In the genomic region with DNA sequence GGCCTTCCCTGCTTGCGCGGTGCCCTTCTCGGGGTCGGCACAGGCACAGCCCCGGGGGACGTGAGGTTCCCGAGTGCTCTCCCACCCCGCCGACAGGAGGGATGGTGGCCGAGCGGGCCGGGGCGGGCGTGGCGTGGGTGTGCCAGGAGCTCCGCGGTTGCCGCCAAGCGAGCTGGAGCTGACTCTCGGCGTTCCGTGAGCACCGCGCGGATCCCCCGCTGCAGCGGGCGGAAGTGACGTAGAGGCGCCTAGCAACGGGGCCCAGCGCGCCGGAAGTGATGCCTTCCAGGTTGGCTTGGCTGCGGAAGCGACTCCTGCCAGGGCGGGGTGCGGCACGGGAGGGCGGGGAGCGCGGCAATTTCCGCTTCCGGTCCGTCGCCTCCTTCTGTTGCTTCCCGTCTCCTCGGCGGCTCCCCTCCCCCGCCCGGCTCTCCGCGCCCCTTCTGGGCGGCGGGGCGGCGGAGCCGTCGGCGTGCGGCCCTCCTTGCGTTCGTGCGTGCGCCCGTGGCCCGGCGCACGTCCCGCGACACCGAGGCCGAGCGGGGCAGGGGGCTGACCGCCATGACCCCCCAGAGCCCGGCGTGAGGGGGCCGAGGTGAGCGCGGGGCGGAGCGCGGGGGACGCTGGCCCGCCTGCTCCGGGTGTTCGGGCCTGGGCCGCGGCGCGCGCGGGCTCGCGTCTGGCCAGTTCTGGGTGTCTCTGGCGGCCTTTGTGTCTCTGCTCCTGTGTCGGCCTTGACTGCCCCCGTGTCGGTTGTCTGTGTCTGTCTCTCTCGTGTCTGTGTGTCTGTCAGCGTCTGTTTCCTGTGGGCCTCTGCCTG, we compare ENCODE assay signal across 8 cellular contexts. TPM values are rescaled to one million over a fixed set of nuclear protein-coding genes. Genes with fewer than 3 reads are reported as not detected.
DNase-seq lines count a peak whose midpoint lies in the region; ATAC-seq lines count a peak whose summit lies in the region.

Gene EPN1 (plus strand): TSS at position 386 of the 820 bp plus-strand sequence. CDS start 3,402 bp downstream, outside the sequence.

- peak within 1 kb of the TSS; percentile 86 for H3K9ac ChIP-seq in HUES48 (ENCODE audit: low read depth, low read length)
- peak within 1 kb of the TSS; percentile 99 for H3K9ac ChIP-seq in NT2/D1 (ENCODE audit: insufficient read length, low read depth)
- H3K9ac ChIP-seq in endocrine pancreas (ENCODE audit: control insufficient read depth, insufficient read depth, low read length), result peak within 1 kb of the TSS; percentile 99
- H3K9ac ChIP-seq in mesendoderm (ENCODE audit: low read length), result peak within 1 kb of the TSS; percentile 89

- H3K4me1 ChIP-seq in HUES48 (ENCODE audit: control insufficient read depth, insufficient read depth, low read length), result peaks cover 22% of the 10 kb centered on the region
- H3K4me1 ChIP-seq in NT2/D1 (ENCODE audit: insufficient read depth, insufficient read length), result peaks cover 4% of the 10 kb centered on the region
- H3K4me1 ChIP-seq in endocrine pancreas (ENCODE audit: control insufficient read depth, insufficient read depth, low read length), result no peaks in the 10 kb centered on the region
- H3K4me1 ChIP-seq in mesendoderm (ENCODE audit: control insufficient read depth, low read depth, low read length), result peaks cover 2% of the 10 kb centered on the region

- H4K8ac ChIP-seq in mesendoderm (ENCODE audit: low read depth, low read length), result no peak within 1 kb of the TSS

- H3K56ac ChIP-seq in mesendoderm (ENCODE audit: low read length), result peak within 1 kb of the TSS; percentile 97

- H3K27ac Mint-ChIP-seq in activated CD8-positive, alpha-beta memory T cell treated with anti-CD3 and anti-CD28 coated beads, Interleukin-2, amount 10 ng/mL, durations not matched to agents 7 days and 5 days, result peak within 1 kb of the TSS; percentile 90

- H3K9me3 Mint-ChIP-seq in activated CD8-positive, alpha-beta memory T cell treated with anti-CD3 and anti-CD28 coated beads, Interleukin-2, amount 10 ng/mL, durations not matched to agents 7 days and 5 days (ENCODE audit: low read depth), result no peaks in the 10 kb centered on the region

- H3K4me1 Mint-ChIP-seq in activated CD8-positive, alpha-beta memory T cell treated with anti-CD3 and anti-CD28 coated beads, Interleukin-2, amount 10 ng/mL, durations not matched to agents 7 days and 5 days, result peaks cover 67% of the 10 kb centered on the region

- H3K27me3 Mint-ChIP-seq in activated CD8-positive, alpha-beta memory T cell treated with anti-CD3 and anti-CD28 coated beads, Interleukin-2, amount 10 ng/mL, durations not matched to agents 7 days and 5 days, result no peaks in the 10 kb centered on the region

- H2AK5ac ChIP-seq in mesendoderm (ENCODE audit: low read length), result no peak within 1 kb of the TSS

- peak within 1 kb of the TSS; percentile 35 for H3K18ac ChIP-seq in mesendoderm (ENCODE audit: low read length)

- H2BK120ac ChIP-seq in mesendoderm (ENCODE audit: low read depth, low read length), result no peak within 1 kb of the TSS

- peak within 1 kb of the TSS; percentile 95 for H3K4me3 Mint-ChIP-seq in activated CD8-positive, alpha-beta memory T cell treated with anti-CD3 and anti-CD28 coated beads, Interleukin-2, amount 10 ng/mL, durations not matched to agents 7 days and 5 days

- H2BK15ac ChIP-seq in mesendoderm (replicated peaks; ENCODE audit: low read depth), result no peak within 1 kb of the TSS

- H3K79me1 ChIP-seq in mesendoderm (ENCODE audit: low read length), result peaks cover 23% of the 10 kb centered on the region

- H3K36me3 Mint-ChIP-seq in activated CD8-positive, alpha-beta memory T cell treated with anti-CD3 and anti-CD28 coated beads, Interleukin-2, amount 10 ng/mL, durations not matched to agents 7 days and 5 days, result peaks cover 34% of the 10 kb centered on the region

- no peak within 1 kb of the TSS for H3K4ac ChIP-seq in mesendoderm (ENCODE audit: low read depth, low read length)

- H3K4me3 ChIP-seq in HUES48 (ENCODE audit: low read depth, low read length) (peak within 1 kb of the TSS; percentile 97), NT2/D1 (ENCODE audit: insufficient read length, low read depth) (peak within 1 kb of the TSS; percentile 93), endocrine pancreas (ENCODE audit: control insufficient read depth, insufficient read depth, low read length) (peak within 1 kb of the TSS; percentile 77), mesendoderm (ENCODE audit: low read length) (peak within 1 kb of the TSS; percentile 82)

- CTCF ChIA-PET in activated CD8-positive, alpha-beta memory T cell treated with anti-CD3 and anti-CD28 coated beads, Interleukin-2, amount 10 ng/mL, durations not matched to agents 7 days and 5 days (lab: Charles Lee), result interaction anchor here (0.7 to 2.0 kb wide), 2 partner anchors 22 to 43 kb away, joined by 4 to 6 read pairs; no protein-coding TSS in a partner anchor

- H3K9me3 ChIP-seq in HUES48 (ENCODE audit: control insufficient read depth, insufficient read depth, low read length), result no peaks in the 10 kb centered on the region
- no peaks in the 10 kb centered on the region for H3K9me3 ChIP-seq in NT2/D1 (ENCODE audit: insufficient read depth, low read length)
- no peaks in the 10 kb centered on the region for H3K9me3 ChIP-seq in endocrine pancreas (ENCODE audit: control insufficient read depth, low read length)

- ATAC-seq in GM21390 (IDR thresholded peaks at IDR 0.05; ENCODE audit: unreplicated experiment), result peak; percentile 60
- ATAC-seq in activated CD8-positive, alpha-beta memory T cell treated with anti-CD3 and anti-CD28 coated beads, Interleukin-2, amount 10 ng/mL, durations not matched to agents 7 days and 5 days, result peak; percentile 94

- H2BK5ac ChIP-seq in mesendoderm (ENCODE audit: low read length), result no peak within 1 kb of the TSS

- no peak within 1 kb of the TSS for H3K23ac ChIP-seq in mesendoderm (ENCODE audit: low read length)

- DNase-seq in COR-L47 (lab: John Stamatoyannopoulos, UW) (peak; percentile 98), NT2/D1 (ENCODE audit: low read depth, low spot score) (peak; percentile 90), mesendoderm (peak; percentile 98)
- peak; percentile 99 for DNase-seq in activated CD8-positive, alpha-beta memory T cell treated with anti-CD3 and anti-CD28 coated beads, Interleukin-2, amount 10 ng/mL, durations not matched to agents 7 days and 5 days
- peak; percentile 97 for DNase-seq in stimulated activated CD8-positive, alpha-beta memory T cell treated with anti-CD3 and anti-CD28 coated beads, Interleukin-12 subunit alpha, Interleukin-12 subunit beta, amount 100 ng/mL, for 4 hours (ENCODE audit: low read depth)

- peaks cover 50% of the 10 kb centered on the region for H3K79me2 ChIP-seq in mesendoderm (ENCODE audit: control insufficient read depth, insufficient read depth, low read length)

- WGBS in mesendoderm (ENCODE audit: extremely low coverage, insufficient coverage, low lambda C conversion rate), result no CpG with 5 or more reads among the region's 101 CpGs

- peak within 1 kb of the TSS; percentile 95 for H3K4me2 ChIP-seq in mesendoderm (ENCODE audit: low read length)

- H3K27ac ChIP-seq in HUES48 (ENCODE audit: low read depth, low read length) (peak within 1 kb of the TSS; percentile 85), mesendoderm (ENCODE audit: low read depth, low read length) (peak within 1 kb of the TSS; percentile 29)

- no peaks in the 10 kb centered on the region for H3K27me3 ChIP-seq in HUES48 (ENCODE audit: control insufficient read depth, insufficient read depth, low read length)
- no peaks in the 10 kb centered on the region for H3K27me3 ChIP-seq in NT2/D1 (ENCODE audit: insufficient read depth, insufficient read length)
- no peaks in the 10 kb centered on the region for H3K27me3 ChIP-seq in endocrine pancreas (ENCODE audit: control insufficient read depth, insufficient read depth, low read length)
- H3K27me3 ChIP-seq in mesendoderm (ENCODE audit: insufficient read depth, low read length, poor library complexity), result no peaks in the 10 kb centered on the region

- H3K36me3 ChIP-seq in HUES48 (ENCODE audit: control insufficient read depth, insufficient read depth, low read length), result peaks cover 47% of the 10 kb centered on the region
- H3K36me3 ChIP-seq in NT2/D1 (ENCODE audit: insufficient read depth, insufficient read length, low read length), result peaks cover 58% of the 10 kb centered on the region
- H3K36me3 ChIP-seq in endocrine pancreas (ENCODE audit: control insufficient read depth, insufficient read depth, low read length), result peaks cover 8% of the 10 kb centered on the region
- H3K36me3 ChIP-seq in mesendoderm (ENCODE audit: control insufficient read depth, insufficient read depth, low read length), result peaks cover 5% of the 10 kb centered on the region

- H4K5ac ChIP-seq in mesendoderm (ENCODE audit: low read length), result no peak within 1 kb of the TSS

RNA-seq across cellular contexts. Expression of gene EPN1, which starts in this region (rescaled TPM):
- 10 to 100 TPM; 55.7 to 63.7 TPM for total RNA-seq in activated CD8-positive, alpha-beta memory T cell treated with anti-CD3 and anti-CD28 coated beads, Interleukin-2, amount 10 ng/mL, durations not matched to agents 7 days and 5 days
- 112 TPM for polyA plus RNA-seq in mesendoderm (2013, experiment 1 of 2)
- 114 TPM for polyA plus RNA-seq in mesendoderm (2013, experiment 2 of 2)

Comparison
In these comparisons a context has a peak if more than half of its experiments do, and no peak if none do; other contexts are left out.
1. Peak in every context shown above with its lines: DNase-seq, ATAC-seq, H3K4me3 ChIP-seq and H3K27ac ChIP-seq.